In genomic region chr12:8696402-8697100, GRCh38 we compare ENCODE assay signal across 11 cellular contexts. TPM values are rescaled to one million over a fixed set of nuclear protein-coding genes. Genes with fewer than 3 reads are reported as not detected.
A peak's percentile ranks its signal among the peaks of the same experiment; 100 is the strongest.
DNase-seq lines count a peak whose midpoint lies in the region; ATAC-seq and TF ChIP-seq lines count a peak whose summit lies in the region.
"Had no signal": no experiment of that assay in that cellular context is flagged by ENCODE, and none has a peak within 500 bp of the region (broad histone marks: within the 10 kb centered on the region; RNA-seq: fewer than 3 reads in every experiment).

No MANE protein-coding gene starts in this region.

- H3K4me3 ChIP-seq in GM08714 (ENCODE audit: low read length) (peak overlapping the region; percentile 68), Peyer's patch (peak overlapping the region; percentile 58 to 99 (median 96)), esophagus muscularis mucosa (peak overlapping the region; percentile 71 to 100 (median 96)), trophoblast cell (ENCODE audit: low read depth, low read length) (no peak overlapping the region)

- TF ChIP-seq EP300 in esophagus muscularis mucosa (IDR thresholded peaks at IDR 0.05): no peak

- peak overlapping the region in 1 of 2 donors; percentile 57 for H3K27ac Mint-ChIP-seq in activated naive CD4-positive, alpha-beta T cell treated with anti-CD3 and anti-CD28 coated beads, Interleukin-2, amount 50 U/mL, for 72 hours

- H2BK12ac ChIP-seq in trophoblast cell (ENCODE audit: low read length): no peak overlapping the region

- no peak overlapping the region for H3K14ac ChIP-seq in trophoblast cell (ENCODE audit: low read length)

- H3K9me3 ChIP-seq in Peyer's patch (no peaks in the 10 kb centered on the region), esophagus muscularis mucosa (no peaks in the 10 kb centered on the region), trophoblast cell (ENCODE audit: insufficient read depth, low read depth, low read length) (no peaks in the 10 kb centered on the region)

- no peak for ATAC-seq in activated naive CD4-positive, alpha-beta T cell treated with anti-CD3 and anti-CD28 coated beads, Interleukin-2, amount 50 U/mL, for 72 hours
- ATAC-seq: HCT116 had no signal

- no peak overlapping the region for H2AFZ ChIP-seq in trophoblast cell (ENCODE audit: insufficient read depth, low read length, poor library complexity)

- H3K79me1 ChIP-seq in trophoblast cell (ENCODE audit: low read length): peaks cover 15% of the 10 kb centered on the region

- no peak overlapping the region for H4K12ac ChIP-seq in trophoblast cell (ENCODE audit: low read depth, low read length)

- H3K4me2 ChIP-seq in trophoblast cell (ENCODE audit: low read length): peak overlapping the region; percentile 86

- H3K4me1 ChIP-seq in Peyer's patch (peaks cover 0 to 22% (median 2%) of the 10 kb centered on the region in 4 donors), esophagus muscularis mucosa (peaks cover 13 to 54% (median 53%) of the 10 kb centered on the region in 4 donors), trophoblast cell (ENCODE audit: control insufficient read depth in 1 of 2, insufficient read depth in 2 of 2, low read length in 2 of 2) (peaks cover 0 to 4% of the 10 kb centered on the region in 2 experiments)

- CTCF ChIA-PET in HEK293T (lab: Yijun Ruan, JAX): interaction anchor here (1.2 to 1.7 kb wide), 2 partner anchors 103 to 127 kb away, joined by 3 read pairs; no protein-coding TSS in a partner anchor

- TF ChIP-seq POLR2A in Peyer's patch (IDR thresholded peaks at IDR 0.05) (peak in 1 of 2 donors; percentile 71), esophagus muscularis mucosa (IDR thresholded peaks at IDR 0.05; ENCODE audit: low read depth) (no peak)

- no peak overlapping the region for H2BK5ac ChIP-seq in trophoblast cell (ENCODE audit: low read depth, low read length, poor library complexity)

- DNase-seq in Peyer's patch (no peak), esophagus muscularis mucosa (ENCODE audit: extremely low spot score) (no peak), trophoblast cell (peak in 1 of 2 donors; percentile 35), RPMI8226 (no peak), HEK293T (ENCODE audit: extremely low spot score) (no peak), GM20000 (ENCODE audit: low spot score) (no peak)
- no peak for DNase-seq in activated naive CD4-positive, alpha-beta T cell treated with anti-CD3 and anti-CD28 coated beads, Interleukin-2, amount 50 U/mL, for 72 hours (ENCODE audit: low spot score in 2 of 2)
- DNase-seq: activated CD4-positive, alpha-beta T cell treated with anti-CD3 and anti-CD28 coated beads for 48 hours; stimulated activated CD4-positive, alpha-beta T cell treated with anti-CD3 and anti-CD28 coated beads, Interleukin-4, amount 100 ng/mL, for 24 hours had no signal

- POLR2A ChIA-PET in HEK293T (lab: Yijun Ruan, JAX): interaction anchor here (0.7 to 1.4 kb wide), 2 partner anchors 12 to 202 kb away, joined by 3 read pairs; no protein-coding TSS in a partner anchor

- peak overlapping the region; percentile 94 for H2BK120ac ChIP-seq in trophoblast cell (ENCODE audit: insufficient read depth, low read length, poor library complexity)

- no peak overlapping the region for H2AK5ac ChIP-seq in trophoblast cell (ENCODE audit: low read length)

- H4K91ac ChIP-seq in trophoblast cell (ENCODE audit: low read depth, low read length): no peak overlapping the region

- H3K36me3 ChIP-seq in Peyer's patch: no peaks in the 10 kb centered on the region
- H3K36me3 ChIP-seq in esophagus muscularis mucosa: no peaks in the 10 kb centered on the region
- peaks cover 3 to 5% of the 10 kb centered on the region in 2 experiments for H3K36me3 ChIP-seq in trophoblast cell (ENCODE audit: control insufficient read depth in 1 of 2, insufficient read depth in 2 of 2, low read length in 2 of 2)

- H3K27ac ChIP-seq in Peyer's patch: peak overlapping the region; percentile 87 to 94 (median 92)
- peak overlapping the region; percentile 97 to 98 (median 98) for H3K27ac ChIP-seq in esophagus muscularis mucosa (replicated peaks in 1 of 4)
- peak overlapping the region; percentile 99 for H3K27ac ChIP-seq in trophoblast cell (ENCODE audit: low read depth, low read length)

- H3K27me3 ChIP-seq in Peyer's patch: no peaks in the 10 kb centered on the region
- no peaks in the 10 kb centered on the region for H3K27me3 ChIP-seq in esophagus muscularis mucosa
- no peaks in the 10 kb centered on the region for H3K27me3 ChIP-seq in trophoblast cell (ENCODE audit: insufficient read depth, low read length)

- no peak overlapping the region for H3K4ac ChIP-seq in trophoblast cell (ENCODE audit: low read depth, low read length)

- no peak overlapping the region for H3K9ac ChIP-seq in trophoblast cell (ENCODE audit: low read length)

- peaks cover 17% of the 10 kb centered on the region for H3K79me2 ChIP-seq in trophoblast cell (ENCODE audit: control insufficient read depth, insufficient read depth, low read length, poor library complexity)

- WGBS in esophagus muscularis mucosa: 30% methylated on average over 7 of the region's 7 CpGs
- no CpG with 5 or more reads among the region's 7 CpGs for WGBS in trophoblast cell (ENCODE audit: extremely low coverage, insufficient coverage, insufficient read length)

- TF ChIP-seq CTCF in Peyer's patch (IDR thresholded peaks at IDR 0.05) (no peak), esophagus muscularis mucosa (IDR thresholded peaks at IDR 0.05) (no peak), GM20000 (IDR thresholded peaks at IDR 0.05; ENCODE audit: extremely low read depth, missing control alignments) (no peak)

- H3K23ac ChIP-seq in trophoblast cell (ENCODE audit: low read length): no peak overlapping the region

- peaks cover 0 to 5% of the 10 kb centered on the region in 2 donors for H3K36me3 Mint-ChIP-seq in activated naive CD4-positive, alpha-beta T cell treated with anti-CD3 and anti-CD28 coated beads, Interleukin-2, amount 50 U/mL, for 72 hours

- no peak overlapping the region for H4K8ac ChIP-seq in trophoblast cell (ENCODE audit: low read depth, low read length)

- no peak overlapping the region for H3K18ac ChIP-seq in trophoblast cell (ENCODE audit: low read length)

- no peaks in the 10 kb centered on the region for H3K9me3 Mint-ChIP-seq in activated naive CD4-positive, alpha-beta T cell treated with anti-CD3 and anti-CD28 coated beads, Interleukin-2, amount 50 U/mL, for 72 hours

- intact Hi-C loops in esophagus muscularis mucosa (cut with DNase I): no loop called here

TF ChIP-seq in HEK293T, 16 proteins besides CTCF, POLR2A, EP300 and RAD21:
- TF ChIP-seq FOXA1 (IDR thresholded peaks at IDR 0.05) (no peak), LEF1 (IDR thresholded peaks at IDR 0.05; ENCODE audit: borderline replicate concordance) (no peak), PKNOX1 (IDR thresholded peaks at IDR 0.05) (no peak), HDGF (IDR thresholded peaks at IDR 0.05; ENCODE audit: borderline replicate concordance) (no peak), ZNF384 (IDR thresholded peaks at IDR 0.05) (no peak)

RNA-seq across cellular contexts. Expression of gene RIMKLB, which starts 1.2 kb away (rescaled TPM):
- total RNA-seq in Peyer's patch (10 to 100 TPM; 27.0 to 89.1 (median 37.0) TPM), esophagus muscularis mucosa (10 to 100 TPM; 26.6 to 34.5 (median 29.2) TPM)
- polyA plus RNA-seq in trophoblast cell (2013): 62.1 and 62.8 TPM in 2 replicates
- 1 to 10 TPM; 2.2 to 4.5 TPM for total RNA-seq in activated naive CD4-positive, alpha-beta T cell treated with anti-CD3 and anti-CD28 coated beads, Interleukin-2, amount 50 U/mL, for 72 hours

RNA-seq across cellular contexts. Expression of gene MFAP5, which starts 33.9 kb away (rescaled TPM):
- 10 to 100 TPM; 17.3 to 67.4 (median 32.4) TPM for total RNA-seq in Peyer's patch
- 100 to 1,000 TPM in 3 of 4 donors, 10 to 100 TPM in 1; 94.7 to 252 (median 177) TPM for total RNA-seq in esophagus muscularis mucosa
- polyA plus RNA-seq in trophoblast cell (2013): 455 and 486 TPM in 2 replicates
- total RNA-seq in activated naive CD4-positive, alpha-beta T cell treated with anti-CD3 and anti-CD28 coated beads, Interleukin-2, amount 50 U/mL, for 72 hours: not detected

Comparison
In these comparisons a context has a peak if more than half of its experiments do, and no peak if none do; other contexts are left out.
1. RNA of gene RIMKLB, which starts 1.2 kb away (total RNA-seq): 27.0 to 89.1 TPM in Peyer's patch and 26.6 to 34.5 TPM in esophagus muscularis mucosa; 2.2 to 4.5 TPM in activated naive CD4-positive, alpha-beta T cell treated with anti-CD3 and anti-CD28 coated beads, Interleukin-2, amount 50 U/mL, for 72 hours; every median in the first group is over 4 times any median in the second.
2. RNA of gene MFAP5, which starts 33.9 kb away (total RNA-seq): 94.7 to 252 TPM in esophagus muscularis mucosa and 17.3 to 67.4 TPM in Peyer's patch; not detected in activated naive CD4-positive, alpha-beta T cell treated with anti-CD3 and anti-CD28 coated beads, Interleukin-2, amount 50 U/mL, for 72 hours; every median in the first group is over 10 times any median in the second.
3. Peak in every context shown above with its lines, with median percentiles within 50 percentile points of each other: H3K27ac ChIP-seq.